Comparison of ENCODE assay signal across 24 cellular contexts in genomic region chr9:116350213-116350612, GRCh38.
"Had no signal": no experiment of that assay in that cellular context is flagged by ENCODE, and none has a peak within 500 bp of the region (broad histone marks: within the 10 kb centered on the region; RNA-seq: fewer than 3 reads in every experiment).

No MANE protein-coding gene starts in this region.

- H3K27ac Mint-ChIP-seq: activated CD4-positive, alpha-beta memory T cell treated with anti-CD3 and anti-CD28 coated beads for 36 hours; activated naive CD4-positive, alpha-beta T cell treated with anti-CD3 and anti-CD28 coated beads, Interleukin-2, amount 10 ng/mL, durations not matched to agents 7 days and 5 days; activated naive CD8-positive, alpha-beta T cell treated with anti-CD3 and anti-CD28 coated beads, Interleukin-2, amount 50 U/mL, for 24 hours; activated T-cell treated with anti-CD3 and anti-CD28 coated beads, Interleukin-2, amount 50 U/mL, for 72 hours; brain; immature natural killer cell; mesothelial cell of epicardium; natural killer cell; progenitor cell of endocrine pancreas had no signal

- H3K27ac ChIP-seq: left lung, thyroid gland, upper lobe of right lung had no signal

- ATAC-seq: activated naive CD8-positive, alpha-beta T cell treated with anti-CD3 and anti-CD28 coated beads, Interleukin-2, amount 50 U/mL, for 24 hours; left lung; natural killer cell; stimulated activated naive CD8-positive, alpha-beta T cell treated with anti-CD3 and anti-CD28 coated beads, Interleukin-15, Interleukin-2, amounts not matched to agents 100 U/mL and 50 U/mL, for 24 hours; upper lobe of right lung had no signal

- H3K27me3 Mint-ChIP-seq: progenitor cell of endocrine pancreas had no signal

- H3K9me3 ChIP-seq: left lung, thyroid gland, upper lobe of right lung had no signal

- H3K4me3 ChIP-seq: left lung, thyroid gland, upper lobe of right lung had no signal

- DNase-seq: activated CD4-positive, alpha-beta memory T cell treated with anti-CD3 and anti-CD28 coated beads for 36 hours; activated CD4-positive, alpha-beta T cell treated with anti-CD3 and anti-CD28 coated beads for 48 hours; activated effector memory CD4-positive, alpha-beta T cell treated with Interleukin-2 at 50 U/mL for 16 hours; activated naive CD4-positive, alpha-beta T cell treated with anti-CD3 and anti-CD28 coated beads, Interleukin-2, amount 10 ng/mL, durations not matched to agents 7 days and 5 days; activated naive CD8-positive, alpha-beta T cell treated with anti-CD3 and anti-CD28 coated beads, Interleukin-2, amount 50 U/mL, for 24 hours; activated T-cell treated with anti-CD3 and anti-CD28 coated beads, Interleukin-2, amount 50 U/mL, for 72 hours; anterior cingulate cortex; caudate nucleus; dermis blood vessel endothelial cell; effector CD8-positive, alpha-beta T cell; erythroblast; foreskin fibroblast; immature natural killer cell; left lung; natural killer cell; retina; stimulated activated CD4-positive, alpha-beta T cell treated with anti-CD3 and anti-CD28 coated beads, Interleukin-4, amount 100 ng/mL, for 4 hours; stimulated activated naive CD8-positive, alpha-beta T cell treated with anti-CD3 and anti-CD28 coated beads, Interleukin-15, Interleukin-2, amounts not matched to agents 100 U/mL and 50 U/mL, for 24 hours; T1000; thyroid gland; upper lobe of right lung had no signal

- H3K27me3 ChIP-seq: left lung, thyroid gland, upper lobe of right lung had no signal

- H3K36me3 Mint-ChIP-seq: activated CD4-positive, alpha-beta memory T cell treated with anti-CD3 and anti-CD28 coated beads for 36 hours; activated naive CD4-positive, alpha-beta T cell treated with anti-CD3 and anti-CD28 coated beads, Interleukin-2, amount 10 ng/mL, durations not matched to agents 7 days and 5 days; immature natural killer cell; mesothelial cell of epicardium; natural killer cell had no signal

- H3K36me3 ChIP-seq: left lung, thyroid gland had no signal

- H3K9me3 Mint-ChIP-seq: activated CD4-positive, alpha-beta memory T cell treated with anti-CD3 and anti-CD28 coated beads for 36 hours; activated naive CD4-positive, alpha-beta T cell treated with anti-CD3 and anti-CD28 coated beads, Interleukin-2, amount 10 ng/mL, durations not matched to agents 7 days and 5 days; activated naive CD8-positive, alpha-beta T cell treated with anti-CD3 and anti-CD28 coated beads, Interleukin-2, amount 50 U/mL, for 24 hours; activated T-cell treated with anti-CD3 and anti-CD28 coated beads, Interleukin-2, amount 50 U/mL, for 72 hours; brain; mesothelial cell of epicardium had no signal

- H3K4me1 ChIP-seq: left lung, upper lobe of right lung had no signal

- H3K4me3 Mint-ChIP-seq: activated CD4-positive, alpha-beta memory T cell treated with anti-CD3 and anti-CD28 coated beads for 36 hours; activated naive CD4-positive, alpha-beta T cell treated with anti-CD3 and anti-CD28 coated beads, Interleukin-2, amount 10 ng/mL, durations not matched to agents 7 days and 5 days; activated naive CD8-positive, alpha-beta T cell treated with anti-CD3 and anti-CD28 coated beads, Interleukin-2, amount 50 U/mL, for 24 hours; activated T-cell treated with anti-CD3 and anti-CD28 coated beads, Interleukin-2, amount 50 U/mL, for 72 hours; brain; immature natural killer cell; mesothelial cell of epicardium; natural killer cell had no signal

- H3K4me1 Mint-ChIP-seq: activated naive CD4-positive, alpha-beta T cell treated with anti-CD3 and anti-CD28 coated beads, Interleukin-2, amount 10 ng/mL, durations not matched to agents 7 days and 5 days; activated naive CD8-positive, alpha-beta T cell treated with anti-CD3 and anti-CD28 coated beads, Interleukin-2, amount 50 U/mL, for 24 hours; immature natural killer cell; mesothelial cell of epicardium; natural killer cell had no signal
